In the genomic region with DNA sequence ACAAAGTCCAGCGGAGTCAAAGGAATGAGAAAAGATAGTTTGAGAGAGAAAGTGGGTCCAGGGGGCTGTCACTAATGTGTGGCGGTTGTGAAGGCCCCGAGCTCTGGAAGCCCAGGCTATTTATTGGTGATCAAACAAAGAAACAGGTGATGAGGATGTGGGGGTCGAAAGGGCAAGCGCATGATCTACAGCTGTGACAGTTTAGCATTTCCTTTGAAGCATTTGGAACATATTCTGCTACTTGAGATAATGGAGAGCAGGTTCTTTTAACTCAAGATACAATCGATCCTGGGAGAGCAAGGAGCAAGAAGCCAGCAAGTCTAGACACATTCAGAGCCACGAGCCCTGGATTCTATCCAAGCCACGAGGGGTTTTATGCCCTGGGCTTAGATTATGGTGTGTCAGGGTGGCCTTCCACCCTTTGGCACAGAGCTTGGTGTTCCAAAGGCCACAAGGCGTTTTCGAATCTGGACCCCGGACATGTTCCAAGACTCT, we compare ENCODE assay signal across 1 cellular context. TPM values are rescaled to one million over a fixed set of nuclear protein-coding genes. Genes with fewer than 3 reads are reported as not detected.
"Had no signal": no experiment of that assay in that cellular context is flagged by ENCODE, and none has a peak within 500 bp of the region (broad histone marks: within the 10 kb centered on the region; RNA-seq: fewer than 3 reads in every experiment).

No MANE protein-coding gene starts in this region.

RNA-seq across cellular contexts. Expression of a gene that starts 48.5 kb away (rescaled TPM):
- total RNA-seq: endothelial cell of umbilical vein had no signal
